Comparison of ENCODE assay signal across 9 cellular contexts in the genomic region with DNA sequence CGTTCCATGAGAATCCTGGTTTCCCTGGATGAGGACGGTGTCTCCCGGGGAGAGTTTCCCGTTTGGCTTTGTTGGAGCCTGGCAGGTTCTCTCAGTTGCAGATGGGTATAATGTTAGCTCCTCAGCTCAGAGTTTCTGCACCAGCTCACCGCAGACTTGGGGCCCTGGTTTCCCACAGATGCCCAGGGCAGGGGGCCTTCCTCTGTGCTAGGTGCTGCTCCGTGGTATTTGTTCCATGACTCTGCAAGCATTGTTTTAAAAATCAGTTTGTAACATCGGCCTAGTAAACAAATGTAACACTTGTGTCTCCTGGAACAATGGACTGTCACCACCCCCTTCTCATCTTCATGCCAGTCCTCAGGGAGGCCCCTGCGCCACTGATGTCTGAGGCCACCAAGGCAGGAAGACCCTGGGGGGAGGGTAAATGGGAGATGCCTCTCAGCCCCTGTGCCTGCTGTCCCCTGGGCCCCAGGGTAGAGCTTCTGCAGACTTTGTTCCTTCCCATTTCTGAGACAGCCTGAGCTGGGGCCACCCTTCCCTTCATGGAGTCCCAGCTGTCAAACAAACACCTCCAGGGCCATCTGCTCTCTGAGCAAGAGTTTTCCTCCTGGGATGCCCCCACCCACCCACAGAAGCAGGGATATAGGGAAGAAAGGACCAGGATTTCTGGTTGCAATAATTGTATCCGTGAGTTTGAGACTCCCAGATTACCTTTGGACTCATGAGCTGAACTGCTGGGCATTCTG. TPM values are rescaled to one million over a fixed set of nuclear protein-coding genes. Genes with fewer than 3 reads are reported as not detected.
"Had no signal": no experiment of that assay in that cellular context is flagged by ENCODE, and none has a peak within 500 bp of the region (broad histone marks: within the 10 kb centered on the region; RNA-seq: fewer than 3 reads in every experiment).

No MANE protein-coding gene starts in this region.

RNA-seq across cellular contexts. Expression of gene ANXA8, which starts 28.4 kb away (rescaled TPM):
- total RNA-seq: activated CD4-positive, alpha-beta T cell treated with anti-CD3 and anti-CD28 coated beads, Interleukin-2, amount 10 ng/mL, durations not matched to agents 24 days and 14 days; activated naive CD8-positive, alpha-beta T cell treated with anti-CD3 and anti-CD28 coated beads for 36 hours; activated T-cell treated with anti-CD3 and anti-CD28 coated beads, Interleukin-2, amount 50 U/mL, for 72 hours had no signal

RNA-seq across cellular contexts. Expression of gene FAM25G, which starts 36.0 kb away (rescaled TPM):
- total RNA-seq: activated CD4-positive, alpha-beta T cell treated with anti-CD3 and anti-CD28 coated beads, Interleukin-2, amount 10 ng/mL, durations not matched to agents 24 days and 14 days; activated naive CD8-positive, alpha-beta T cell treated with anti-CD3 and anti-CD28 coated beads for 36 hours; activated T-cell treated with anti-CD3 and anti-CD28 coated beads, Interleukin-2, amount 50 U/mL, for 72 hours; activated T-helper 2 cell treated with anti-CD3 and anti-CD28 coated beads, Interferon-gamma antibody, Interleukin-2, Interleukin-4, amounts not matched to agents 10 μg/mL and 5 μg/mL and 100 μg/mL, durations not matched to agents 14 hours and 24 hours and 36 hours; cardiac muscle cell; PC-3; SK-MEL-5; WTC11 had no signal
- polyA plus RNA-seq: adipose tissue, cardiac muscle cell had no signal
